2 cellular contexts compared by ENCODE assay signal in the genomic region with DNA sequence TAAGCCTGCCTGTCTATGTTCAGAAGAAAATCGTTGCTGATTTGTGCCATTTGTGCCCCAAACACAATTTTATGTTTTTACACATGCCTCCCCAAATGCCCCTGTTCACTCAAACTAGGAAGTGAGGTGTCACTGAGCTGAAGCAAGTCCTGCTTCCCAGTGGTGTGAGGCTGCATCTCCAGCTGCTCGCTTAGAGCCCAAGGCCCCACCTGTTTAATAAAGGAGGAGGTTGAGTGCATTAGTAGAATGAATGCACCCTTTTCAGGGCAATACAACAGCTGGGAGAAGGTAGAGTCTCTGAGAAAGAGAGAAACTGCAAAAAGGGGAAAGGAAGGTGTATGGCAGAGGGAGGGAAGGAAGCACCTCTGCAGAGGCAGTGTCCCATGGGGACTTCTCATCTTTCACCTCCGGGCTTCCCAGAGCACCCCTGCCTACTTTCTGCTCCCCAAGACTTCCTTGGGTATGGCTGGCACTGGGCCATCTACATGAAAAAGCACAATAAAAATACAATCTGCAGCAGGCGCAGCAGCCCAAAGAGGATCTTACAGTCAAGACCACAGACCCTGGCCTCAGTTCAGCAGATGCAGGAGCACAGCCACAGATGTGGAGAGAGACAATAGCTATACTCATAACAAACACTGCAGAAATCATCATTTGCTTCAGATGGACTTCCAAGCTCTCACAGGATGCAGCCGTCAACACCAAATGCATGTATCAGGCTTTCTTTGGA.
TF ChIP-seq lines count a peak whose summit lies in the region.

No MANE protein-coding gene starts in this region.

TF ChIP-seq in GM23338, 12 proteins besides CTCF, POLR2A, EP300 and RAD21:
- TF ChIP-seq ETS1 (IDR thresholded peaks at IDR 0.05) = no peak
- TF ChIP-seq EZH2 (IDR thresholded peaks at IDR 0.05; ENCODE audit: low read depth, unreplicated experiment) = no peak
- TF ChIP-seq JUNB (IDR thresholded peaks at IDR 0.05; ENCODE audit: unreplicated experiment) = no peak
- no peak for TF ChIP-seq NANOG (IDR thresholded peaks at IDR 0.05; ENCODE audit: borderline replicate concordance)
- TF ChIP-seq POLR2AphosphoS5 (IDR thresholded peaks at IDR 0.05; ENCODE audit: low read depth) = no peak
- no peak for TF ChIP-seq EZH2phosphoT487 (IDR thresholded peaks at IDR 0.05; ENCODE audit: unreplicated experiment)
- TF ChIP-seq STAT1 (IDR thresholded peaks at IDR 0.05; ENCODE audit: unreplicated experiment) = no peak
- TF ChIP-seq, protein P1, sequence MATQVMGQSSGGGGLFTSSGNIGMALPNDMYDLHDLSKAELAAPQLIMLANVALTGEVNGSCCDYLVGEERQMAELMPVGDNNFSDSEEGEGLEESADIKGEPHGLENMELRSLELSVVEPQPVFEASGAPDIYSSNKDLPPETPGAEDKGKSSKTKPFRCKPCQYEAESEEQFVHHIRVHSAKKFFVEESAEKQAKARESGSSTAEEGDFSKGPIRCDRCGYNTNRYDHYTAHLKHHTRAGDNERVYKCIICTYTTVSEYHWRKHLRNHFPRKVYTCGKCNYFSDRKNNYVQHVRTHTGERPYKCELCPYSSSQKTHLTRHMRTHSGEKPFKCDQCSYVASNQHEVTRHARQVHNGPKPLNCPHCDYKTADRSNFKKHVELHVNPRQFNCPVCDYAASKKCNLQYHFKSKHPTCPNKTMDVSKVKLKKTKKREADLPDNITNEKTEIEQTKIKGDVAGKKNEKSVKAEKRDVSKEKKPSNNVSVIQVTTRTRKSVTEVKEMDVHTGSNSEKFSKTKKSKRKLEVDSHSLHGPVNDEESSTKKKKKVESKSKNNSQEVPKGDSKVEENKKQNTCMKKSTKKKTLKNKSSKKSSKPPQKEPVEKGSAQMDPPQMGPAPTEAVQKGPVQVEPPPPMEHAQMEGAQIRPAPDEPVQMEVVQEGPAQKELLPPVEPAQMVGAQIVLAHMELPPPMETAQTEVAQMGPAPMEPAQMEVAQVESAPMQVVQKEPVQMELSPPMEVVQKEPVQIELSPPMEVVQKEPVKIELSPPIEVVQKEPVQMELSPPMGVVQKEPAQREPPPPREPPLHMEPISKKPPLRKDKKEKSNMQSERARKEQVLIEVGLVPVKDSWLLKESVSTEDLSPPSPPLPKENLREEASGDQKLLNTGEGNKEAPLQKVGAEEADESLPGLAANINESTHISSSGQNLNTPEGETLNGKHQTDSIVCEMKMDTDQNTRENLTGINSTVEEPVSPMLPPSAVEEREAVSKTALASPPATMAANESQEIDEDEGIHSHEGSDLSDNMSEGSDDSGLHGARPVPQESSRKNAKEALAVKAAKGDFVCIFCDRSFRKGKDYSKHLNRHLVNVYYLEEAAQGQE (IDR thresholded peaks at IDR 0.05; ENCODE audit: unreplicated experiment) = no peak
- no peak for TF ChIP-seq CREB1 (CRISPR knock-in tag; IDR thresholded peaks at IDR 0.05; ENCODE audit: low read depth)
- TF ChIP-seq ZNF331 (CRISPR knock-in tag; IDR thresholded peaks at IDR 0.05; ENCODE audit: low read depth) = no peak
- no peak for TF ChIP-seq ZNF114 (CRISPR knock-in tag; IDR thresholded peaks at IDR 0.05)
TF ChIP-seq in GM23338: peak in this region for 0.

TF ChIP-seq in H1, 55 proteins besides CTCF, POLR2A, EP300 and RAD21 (continued from another document):
- TF ChIP-seq SIN3A (conservative IDR thresholded peaks at IDR 0.05 in 1 of 2, IDR thresholded peaks at IDR 0.05 in 1 of 2; ENCODE audit: low read depth in 1 of 2, low read length in 2 of 2) = no peak
- TF ChIP-seq CHD2 (IDR thresholded peaks at IDR 0.05; ENCODE audit: low read length) = no peak
- no peak for TF ChIP-seq SAP30 (IDR thresholded peaks at IDR 0.05; ENCODE audit: insufficient read depth, insufficient replicate concordance, low read length)
- TF ChIP-seq JUND (IDR thresholded peaks at IDR 0.05; ENCODE audit: low read length) = no peak
- TF ChIP-seq CEBPB (IDR thresholded peaks at IDR 0.05; ENCODE audit: low read depth, low read length) = no peak
- TF ChIP-seq SIX5 (IDR thresholded peaks at IDR 0.05; ENCODE audit: low read depth, low read length) = no peak
- TF ChIP-seq NRF1 (IDR thresholded peaks at IDR 0.05; ENCODE audit: low read depth, low read length) = no peak
- TF ChIP-seq ATF2 (IDR thresholded peaks at IDR 0.05; ENCODE audit: low read length) = no peak
- no peak for TF ChIP-seq KDM4A (IDR thresholded peaks at IDR 0.05; ENCODE audit: low read depth, low read length, severe bottlenecking)
